ENCODE assay signal across 9 cellular contexts in genomic region chr3:129602730-129603560, GRCh38. TPM values are rescaled to one million over a fixed set of nuclear protein-coding genes. Genes with fewer than 3 reads are reported as not detected.
DNase-seq lines count a peak whose midpoint lies in the region; ATAC-seq and TF ChIP-seq lines count a peak whose summit lies in the region.
"Had no signal": no experiment of that assay in that cellular context is flagged by ENCODE, and none has a peak within 500 bp of the region (broad histone marks: within the 10 kb centered on the region; RNA-seq: fewer than 3 reads in every experiment).

No MANE protein-coding gene starts in this region.

- H3K27me3 ChIP-seq in breast epithelium (no peaks in the 10 kb centered on the region), thoracic aorta (replicated peaks; ENCODE audit: insufficient read depth) (no peaks in the 10 kb centered on the region)

- H3K4me3 Mint-ChIP-seq in activated T-cell treated with anti-CD3 and anti-CD28 coated beads, Interleukin-2, amount 50 U/mL, for 72 hours, result no peak overlapping the region

- H3K36me3 ChIP-seq in breast epithelium (no peaks in the 10 kb centered on the region), thoracic aorta (no peaks in the 10 kb centered on the region)

- H3K27ac ChIP-seq in breast epithelium, result peak overlapping the region; percentile 55 to 95
- H3K27ac ChIP-seq in thoracic aorta, result peak overlapping the region; percentile 70 to 76
- H3K27ac ChIP-seq: VCaP had no signal

- DNase-seq in HFF-Myc (ENCODE audit: extremely low read depth, low read depth) (peak; percentile 69), breast epithelium (ENCODE audit: low spot score in 2 of 2) (peak in 1 of 2 donors; percentile 53), kidney tubule cell (ENCODE audit: low spot score) (peak; percentile 18), thoracic aorta (ENCODE audit: low spot score) (peak; percentile 58), NCI-H446 (lab: John Stamatoyannopoulos, UW) (no peak)
- DNase-seq in activated T-cell treated with anti-CD3 and anti-CD28 coated beads, Interleukin-2, amount 50 U/mL, for 72 hours, result no peak
- no peak for DNase-seq in stimulated activated CD4-positive, alpha-beta T cell treated with anti-CD3 and anti-CD28 coated beads, Interleukin-4, amount 100 ng/mL, for 4 hours

- TF ChIP-seq POLR2A in breast epithelium (IDR thresholded peaks at IDR 0.05), result no peak

- peaks cover 36% of the 10 kb centered on the region for H3K27me3 Mint-ChIP-seq in activated T-cell treated with anti-CD3 and anti-CD28 coated beads, Interleukin-2, amount 50 U/mL, for 72 hours (ENCODE audit: low read depth)

- H3K9me3 ChIP-seq in breast epithelium (no peaks in the 10 kb centered on the region), thoracic aorta (no peaks in the 10 kb centered on the region)

- ATAC-seq in thoracic aorta (ENCODE audit: insufficient number of reproducible peaks, low FRiP score, low read depth) (peak; percentile 31), HG03097 (IDR thresholded peaks at IDR 0.05; ENCODE audit: low FRiP score, unreplicated experiment) (no peak)
- ATAC-seq in activated T-cell treated with anti-CD3 and anti-CD28 coated beads, Interleukin-2, amount 50 U/mL, for 72 hours (replicated peaks in 1 of 2), result no peak

- H3K4me3 ChIP-seq in HFF-Myc (replicated peaks; ENCODE audit: low read depth, low read length), result peak overlapping the region; percentile 62
- peak overlapping the region; percentile 59 to 78 (median 73) for H3K4me3 ChIP-seq in breast epithelium
- H3K4me3 ChIP-seq in thoracic aorta, result peak overlapping the region; percentile 86

- H3K4me1 Mint-ChIP-seq in activated T-cell treated with anti-CD3 and anti-CD28 coated beads, Interleukin-2, amount 50 U/mL, for 72 hours (ENCODE audit: low read depth), result peaks cover 13% of the 10 kb centered on the region

- H3K36me3 Mint-ChIP-seq in activated T-cell treated with anti-CD3 and anti-CD28 coated beads, Interleukin-2, amount 50 U/mL, for 72 hours (ENCODE audit: insufficient read depth in 2 of 2), result peaks cover 4 to 5% of the 10 kb centered on the region in 2 donors

- intact Hi-C loops in breast epithelium (cut with DNase I; ENCODE audit: low total_unique reads), result no loop called here

- peaks cover 6 to 12% of the 10 kb centered on the region in 2 donors for H3K4me1 ChIP-seq in breast epithelium
- H3K4me1 ChIP-seq in thoracic aorta (ENCODE audit: control insufficient read depth in 1 of 2, low read depth in 2 of 2), result peaks cover 36 to 77% of the 10 kb centered on the region in 2 donors

- no peaks in the 10 kb centered on the region for H3K9me3 Mint-ChIP-seq in activated T-cell treated with anti-CD3 and anti-CD28 coated beads, Interleukin-2, amount 50 U/mL, for 72 hours

- no peak overlapping the region for H3K27ac Mint-ChIP-seq in activated T-cell treated with anti-CD3 and anti-CD28 coated beads, Interleukin-2, amount 50 U/mL, for 72 hours

- no peak for TF ChIP-seq CTCF in HFF-Myc (IDR thresholded peaks at IDR 0.05; ENCODE audit: low read depth, low read length, missing control alignments)
- no peak for TF ChIP-seq CTCF in breast epithelium (IDR thresholded peaks at IDR 0.05)
- TF ChIP-seq CTCF in thoracic aorta (IDR thresholded peaks at IDR 0.05), result no peak

RNA-seq across cellular contexts. Expression of gene PLXND1, which starts 3.5 kb away (rescaled TPM):
- total RNA-seq in breast epithelium, result 100 to 1,000 TPM in 2 of 3 donors, 10 to 100 TPM in 1; 53.6 to 187 (median 118) TPM
- 100 to 1,000 TPM; 207 to 246 TPM for total RNA-seq in thoracic aorta
- 1 to 10 TPM; 4.1 to 4.2 TPM for total RNA-seq in activated T-cell treated with anti-CD3 and anti-CD28 coated beads, Interleukin-2, amount 50 U/mL, for 72 hours

RNA-seq across cellular contexts. Expression of gene H1-8, which starts 60.0 kb away (rescaled TPM):
- total RNA-seq in breast epithelium, result not detected
- not detected for total RNA-seq in thoracic aorta
- not detected for total RNA-seq in activated T-cell treated with anti-CD3 and anti-CD28 coated beads, Interleukin-2, amount 50 U/mL, for 72 hours

Comparison
In these comparisons a context has a peak if more than half of its experiments do, and no peak if none do; other contexts are left out.
1. DNase-seq: peak in HFF-Myc (single experiment), kidney tubule cell (single experiment) and thoracic aorta (single experiment); none in NCI-H446 (0 of 2), activated T-cell treated with anti-CD3 and anti-CD28 coated beads, Interleukin-2, amount 50 U/mL, for 72 hours (0 of 2) and stimulated activated CD4-positive, alpha-beta T cell treated with anti-CD3 and anti-CD28 coated beads, Interleukin-4, amount 100 ng/mL, for 4 hours (0 of 2).
2. RNA of gene PLXND1, which starts 3.5 kb away (total RNA-seq): 207 to 246 TPM in thoracic aorta and 53.6 to 187 TPM in breast epithelium; 4.1 to 4.2 TPM in activated T-cell treated with anti-CD3 and anti-CD28 coated beads, Interleukin-2, amount 50 U/mL, for 72 hours; every median in the first group is over 10 times any median in the second.
3. Peak in every context shown above with its lines, with median percentiles within 50 percentile points of each other: H3K4me3 ChIP-seq.